Comparison of ENCODE assay signal across 10 cellular contexts in the genomic region with DNA sequence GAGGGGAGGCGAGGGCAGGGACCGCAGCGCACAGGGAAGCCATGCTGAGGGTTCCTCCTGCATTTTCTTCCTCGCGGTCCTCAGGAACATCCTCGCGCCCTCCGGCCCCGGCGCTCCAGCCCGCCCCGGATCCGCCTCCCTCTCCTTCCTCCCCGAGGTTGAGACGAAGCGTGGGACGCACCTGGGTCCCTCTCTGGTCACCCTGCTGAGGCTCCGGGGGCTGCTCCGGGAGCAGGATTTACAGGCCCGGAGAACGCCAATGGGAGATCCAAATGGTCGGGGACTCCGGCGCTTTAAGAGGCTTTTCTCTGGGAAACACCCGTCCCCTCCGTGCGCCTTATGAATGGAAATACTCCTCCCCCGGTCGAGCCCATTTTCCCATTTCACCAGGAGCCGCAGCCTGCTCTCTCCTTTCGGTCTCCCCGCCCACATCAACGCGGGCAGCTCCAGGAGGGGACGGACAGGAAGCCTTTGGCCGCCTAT. TPM values are rescaled to one million over a fixed set of nuclear protein-coding genes. Genes with fewer than 3 reads are reported as not detected.
DNase-seq lines count a peak whose midpoint lies in the region; ATAC-seq and TF ChIP-seq lines count a peak whose summit lies in the region.
"Had no signal": no experiment of that assay in that cellular context is flagged by ENCODE, and none has a peak within 500 bp of the region (broad histone marks: within the 10 kb centered on the region; RNA-seq: fewer than 3 reads in every experiment).

No MANE protein-coding gene starts in this region.

- DNase-seq in NCI-H82 (lab: John Stamatoyannopoulos, UW) (peak; percentile 88), head of caudate nucleus (peak; percentile 54 to 88 (median 74)), retina (peak; percentile 85), lower leg skin (ENCODE audit: low spot score in 2 of 2) (no peak)
- no peak for DNase-seq in effector memory CD4-positive, alpha-beta T cell
- DNase-seq: activated CD4-positive, alpha-beta T cell treated with anti-CD3 and anti-CD28 coated beads, Interleukin-2, amount 10 ng/mL, durations not matched to agents 7 days and 5 days; KG1 had no signal

- no peak overlapping the region for H3K27ac ChIP-seq in HUES6 (ENCODE audit: low read depth, low read length)
- no peak overlapping the region for H3K27ac ChIP-seq in effector memory CD4-positive, alpha-beta T cell (ENCODE audit: insufficient read depth, low read length, poor library complexity, severe bottlenecking)

- H3K9ac ChIP-seq in HUES6 (ENCODE audit: low read length) = peak overlapping the region; percentile 49

- no peak for TF ChIP-seq POLR2A in lower leg skin (IDR thresholded peaks at IDR 0.05)

- intact Hi-C loops in head of caudate nucleus (cut with DNase I) = loop anchor here (5.0 kb wide), 1 partner anchor 98 kb away; the partner anchor contains the start of gene BTBD7
- intact Hi-C loops in lower leg skin (cut with DNase I; ENCODE audit: low total_unique reads) = no loop called here

- H3K36me3 ChIP-seq in HUES6 (ENCODE audit: control insufficient read depth, insufficient read depth, low read length) = no peaks in the 10 kb centered on the region
- no peaks in the 10 kb centered on the region for H3K36me3 ChIP-seq in effector memory CD4-positive, alpha-beta T cell (ENCODE audit: control insufficient read depth, insufficient read depth, low read length)

- H3K27me3 ChIP-seq in HUES6 (ENCODE audit: control insufficient read depth, insufficient read depth, low read length) = peaks cover 23% of the 10 kb centered on the region
- H3K27me3 ChIP-seq in effector memory CD4-positive, alpha-beta T cell (replicated peaks; ENCODE audit: control insufficient read depth, insufficient read depth, low read length, poor library complexity, severe bottlenecking) = peaks cover 2% of the 10 kb centered on the region

- peak overlapping the region; percentile 81 for H3K4me3 ChIP-seq in HUES6 (ENCODE audit: low read depth, low read length)
- no peak overlapping the region for H3K4me3 ChIP-seq in lower leg skin (ENCODE audit: low read depth, poor library complexity, severe bottlenecking)
- H3K4me3 ChIP-seq in effector memory CD4-positive, alpha-beta T cell (ENCODE audit: insufficient read depth, low read depth, low read length, poor library complexity, severe bottlenecking) = no peak overlapping the region

- peaks cover 6% of the 10 kb centered on the region; the same call in 1 of the 2 replicates for H3K9me3 ChIP-seq in HUES6 (ENCODE audit: control insufficient read depth, insufficient read depth, low read depth, low read length)
- no peaks in the 10 kb centered on the region for H3K9me3 ChIP-seq in effector memory CD4-positive, alpha-beta T cell (ENCODE audit: control insufficient read depth, low read length)

- TF ChIP-seq CTCF in lower leg skin (IDR thresholded peaks at IDR 0.05) = no peak

- 2 to 7% methylated on average over 27 of the region's 36 CpGs for WGBS in lower leg skin, 2 donors

- ATAC-seq in HG03095 (IDR thresholded peaks at IDR 0.05; ENCODE audit: unreplicated experiment) = no peak
- ATAC-seq in HG03439 (IDR thresholded peaks at IDR 0.05; ENCODE audit: unreplicated experiment) = no peak

- peaks cover 4% of the 10 kb centered on the region; the same call in 1 of the 2 replicates for H3K4me1 ChIP-seq in HUES6 (ENCODE audit: control insufficient read depth, insufficient read depth, low read length)
- H3K4me1 ChIP-seq in effector memory CD4-positive, alpha-beta T cell (ENCODE audit: control insufficient read depth, insufficient read depth, low read length, poor library complexity, severe bottlenecking) = no peaks in the 10 kb centered on the region

RNA-seq across cellular contexts. Expression of gene UNC79, which starts 0.4 kb away (rescaled TPM):
- under 1 TPM in 2 of 4 donors, not detected in 2; 0.06 to 0.27 TPM for total RNA-seq in lower leg skin
- total RNA-seq: activated CD4-positive, alpha-beta T cell treated with anti-CD3 and anti-CD28 coated beads, Interleukin-2, amount 10 ng/mL, durations not matched to agents 7 days and 5 days had no signal

Comparison
In these comparisons a context has a peak if more than half of its experiments do, and no peak if none do; other contexts are left out.
1. DNase-seq: peak in NCI-H82 (single experiment), head of caudate nucleus (42 of 42) and retina (single experiment); none in lower leg skin (0 of 2) and effector memory CD4-positive, alpha-beta T cell (0 of 3).